Comparison of ENCODE assay signal across 8 cellular contexts in genomic region chr17:18087610-18088491, GRCh38. TPM values are rescaled to one million over a fixed set of nuclear protein-coding genes. Genes with fewer than 3 reads are reported as not detected.
DNase-seq lines count a peak whose midpoint lies in the region; ATAC-seq and TF ChIP-seq lines count a peak whose summit lies in the region.

DRG2 (plus strand) TSS chr17:18087948; CDS start chr17:18088024, 76 bp downstream.

- H3K4me1 Mint-ChIP-seq in activated CD4-positive, alpha-beta memory T cell treated with anti-CD3 and anti-CD28 coated beads, Interleukin-2, amount 10 ng/mL, durations not matched to agents 7 days and 5 days = peaks cover 28% of the 10 kb centered on the region

- H3K4me3 Mint-ChIP-seq in activated CD4-positive, alpha-beta memory T cell treated with anti-CD3 and anti-CD28 coated beads, Interleukin-2, amount 10 ng/mL, durations not matched to agents 7 days and 5 days = peak within 1 kb of the TSS; percentile 96

- POLR2A ChIA-PET in activated CD4-positive, alpha-beta memory T cell treated with anti-CD3 and anti-CD28 coated beads, Interleukin-2, amount 10 ng/mL, durations not matched to agents 7 days and 5 days (lab: Charles Lee) = interaction anchor here (0.7 to 1.7 kb wide), 8 partner anchors 9 to 227 kb away, joined by 3 to 8 read pairs (median 4); partner anchors contain the start of genes ALKBH5 and TOP3A

- 0 to 1% methylated on average over 34 to 50 of the region's 52 CpGs for WGBS in lower leg skin, 2 donors

- H3K4me3 ChIP-seq in lower leg skin (ENCODE audit: low read depth, poor library complexity, severe bottlenecking) = peak within 1 kb of the TSS; percentile 60

- peaks cover 20% of the 10 kb centered on the region for H3K36me3 Mint-ChIP-seq in activated CD4-positive, alpha-beta memory T cell treated with anti-CD3 and anti-CD28 coated beads, Interleukin-2, amount 10 ng/mL, durations not matched to agents 7 days and 5 days (ENCODE audit: low read depth)

- CTCF ChIA-PET in activated CD4-positive, alpha-beta memory T cell treated with anti-CD3 and anti-CD28 coated beads, Interleukin-2, amount 10 ng/mL, durations not matched to agents 7 days and 5 days (lab: Charles Lee) = interaction anchor here (1.1 to 1.2 kb wide), 2 partner anchors 197 to 591 kb away, joined by 3 read pairs; no protein-coding TSS in a partner anchor

- TF ChIP-seq CTCF in lower leg skin (IDR thresholded peaks at IDR 0.05) = no peak

- intact Hi-C loops in lower leg skin (cut with DNase I; ENCODE audit: low total_unique reads) = no loop called here

- no peaks in the 10 kb centered on the region for H3K9me3 Mint-ChIP-seq in activated CD4-positive, alpha-beta memory T cell treated with anti-CD3 and anti-CD28 coated beads, Interleukin-2, amount 10 ng/mL, durations not matched to agents 7 days and 5 days

- H3K27me3 Mint-ChIP-seq in activated CD4-positive, alpha-beta memory T cell treated with anti-CD3 and anti-CD28 coated beads, Interleukin-2, amount 10 ng/mL, durations not matched to agents 7 days and 5 days = no peaks in the 10 kb centered on the region

- peak within 1 kb of the TSS; percentile 88 for H3K27ac Mint-ChIP-seq in activated CD4-positive, alpha-beta memory T cell treated with anti-CD3 and anti-CD28 coated beads, Interleukin-2, amount 10 ng/mL, durations not matched to agents 7 days and 5 days

- ATAC-seq in GM19372 (IDR thresholded peaks at IDR 0.05; ENCODE audit: low read depth, unreplicated experiment) = peak; percentile 75
- ATAC-seq in HG03521 (IDR thresholded peaks at IDR 0.05; ENCODE audit: unreplicated experiment) = peak; percentile 84

- peak; percentile 26 to 90 (median 80) for DNase-seq in C1 segment of cervical spinal cord (lab: John Stamatoyannopoulos, UW)
- DNase-seq in NCI-H82 (lab: John Stamatoyannopoulos, UW) = peak; percentile 96
- peak; percentile 89 for DNase-seq in activated CD4-positive, alpha-beta memory T cell treated with anti-CD3 and anti-CD28 coated beads, Interleukin-2, amount 10 ng/mL, durations not matched to agents 7 days and 5 days
- peak; percentile 98 for DNase-seq in ecto neural progenitor cell (ENCODE audit: low spot score)
- peak; percentile 84 to 98 for DNase-seq in lower leg skin (ENCODE audit: low spot score in 2 of 2)
- peak; percentile 81 to 87 for DNase-seq in stimulated activated CD4-positive, alpha-beta T cell treated with anti-CD3 and anti-CD28 coated beads, Interleukin-4, amount 100 ng/mL, for 4 hours

- no peak for TF ChIP-seq POLR2A in lower leg skin (IDR thresholded peaks at IDR 0.05)

RNA-seq across cellular contexts. Expression of gene DRG2, which starts in this region (rescaled TPM):
- total RNA-seq in activated CD4-positive, alpha-beta memory T cell treated with anti-CD3 and anti-CD28 coated beads, Interleukin-2, amount 10 ng/mL, durations not matched to agents 7 days and 5 days = 10 to 100 TPM; 46.3 to 46.5 TPM
- total RNA-seq in lower leg skin = 10 to 100 TPM; 33.5 to 44.5 (median 37.4) TPM

Comparison
In these comparisons a context has a peak if more than half of its experiments do, and no peak if none do; other contexts are left out.
1. Peak in every context shown above with its lines: DNase-seq, ATAC-seq and H3K4me3 ChIP-seq.